ENCODE assay signal across 8 cellular contexts in genomic region chrX:31036895-31037294, GRCh38. TPM values are rescaled to one million over a fixed set of nuclear protein-coding genes. Genes with fewer than 3 reads are reported as not detected.
DNase-seq lines count a peak whose midpoint lies in the region; ATAC-seq and TF ChIP-seq lines count a peak whose summit lies in the region.

No MANE protein-coding gene starts in this region.

- no peaks in the 10 kb centered on the region for H3K27me3 Mint-ChIP-seq in stimulated activated memory B cell treated with anti-CD40 and anti-IgM and Interleukin-4, amounts not matched to agents 10 μg/mL and 1 μg/mL and 100 μg/mL, for 72 hours

- DNase-seq in activated CD4-positive, alpha-beta T cell treated with anti-CD3 and anti-CD28 coated beads for 48 hours, result peak; percentile 17
- no peak for DNase-seq in activated CD4-positive, alpha-beta T cell treated with anti-CD3 and anti-CD28 coated beads for 1 hour
- DNase-seq in HK-2 (ENCODE audit: unreplicated experiment), result peak; percentile 44
- DNase-seq in foreskin melanocyte, result peak; percentile 84
- DNase-seq in prostate gland (ENCODE audit: low spot score), result peak; percentile 3

- H3K9me3 ChIP-seq in prostate gland, result no peaks in the 10 kb centered on the region

- no peak overlapping the region for H3K27ac Mint-ChIP-seq in stimulated activated memory B cell treated with anti-CD40 and anti-IgM and Interleukin-4, amounts not matched to agents 10 μg/mL and 1 μg/mL and 100 μg/mL, for 72 hours

- no peaks in the 10 kb centered on the region for H3K27me3 ChIP-seq in prostate gland (replicated peaks; ENCODE audit: insufficient read depth)

- 58% methylated on average over 3 of the region's 3 CpGs for WGBS in prostate gland

- no peaks in the 10 kb centered on the region for H3K36me3 ChIP-seq in prostate gland

- no peak overlapping the region for H3K27ac ChIP-seq in prostate gland

- peaks cover 12% of the 10 kb centered on the region for H3K4me1 Mint-ChIP-seq in stimulated activated memory B cell treated with anti-CD40 and anti-IgM and Interleukin-4, amounts not matched to agents 10 μg/mL and 1 μg/mL and 100 μg/mL, for 72 hours

- no peak overlapping the region for H3K4me3 ChIP-seq in prostate gland

- no peak overlapping the region for H3K4me3 Mint-ChIP-seq in stimulated activated memory B cell treated with anti-CD40 and anti-IgM and Interleukin-4, amounts not matched to agents 10 μg/mL and 1 μg/mL and 100 μg/mL, for 72 hours

- H3K9me3 Mint-ChIP-seq in stimulated activated memory B cell treated with anti-CD40 and anti-IgM and Interleukin-4, amounts not matched to agents 10 μg/mL and 1 μg/mL and 100 μg/mL, for 72 hours, result no peaks in the 10 kb centered on the region

- no peaks in the 10 kb centered on the region for H3K4me1 ChIP-seq in prostate gland (replicated peaks)

- H3K36me3 Mint-ChIP-seq in stimulated activated memory B cell treated with anti-CD40 and anti-IgM and Interleukin-4, amounts not matched to agents 10 μg/mL and 1 μg/mL and 100 μg/mL, for 72 hours, result no peaks in the 10 kb centered on the region

- no peak for TF ChIP-seq POLR2A in prostate gland (IDR thresholded peaks at IDR 0.05)

- peak in 2 of 4 experiments; percentile 44 to 52 for TF ChIP-seq CTCF in prostate gland (IDR thresholded peaks at IDR 0.05)

- ATAC-seq in GM21447 (IDR thresholded peaks at IDR 0.05; ENCODE audit: unreplicated experiment) (peak; percentile 81), SK-N-SH treated with all-trans-retinoic acid at 6 μM for 48 hours (peak; percentile 97)
- no peak for ATAC-seq in stimulated activated memory B cell treated with anti-CD40 and anti-IgM and Interleukin-4, amounts not matched to agents 10 μg/mL and 1 μg/mL and 100 μg/mL, for 72 hours

- intact Hi-C loops in prostate gland (cut with DNase I), result loop anchor here (5.0 kb wide), 1 partner anchor 620 kb away; no protein-coding TSS in a partner anchor

TF ChIP-seq in SK-N-SH treated with all-trans-retinoic acid at 6 μM for 48 hours, 23 proteins besides CTCF, POLR2A, EP300 and RAD21:
- TF ChIP-seq ZNF565 (CRISPR knock-in tag; conservative IDR thresholded peaks at IDR 0.05; ENCODE audit: low read depth) (no peak), ZNF8 (CRISPR knock-in tag; IDR thresholded peaks at IDR 0.05) (no peak), OSR1 (CRISPR knock-in tag; IDR thresholded peaks at IDR 0.05) (no peak), ESRRG (CRISPR knock-in tag; IDR thresholded peaks at IDR 0.05) (no peak), POU6F1 (CRISPR knock-in tag; IDR thresholded peaks at IDR 0.05; ENCODE audit: borderline replicate concordance, low read depth) (no peak)

RNA-seq across cellular contexts. Expression of gene FTHL17, which starts 34.9 kb away (rescaled TPM):
- total RNA-seq in prostate gland, result 1 to 10 TPM in 1 of 2 donors, not detected in 1; 2.8 TPM
